ENCODE assay signal across 10 cellular contexts in the genomic region with DNA sequence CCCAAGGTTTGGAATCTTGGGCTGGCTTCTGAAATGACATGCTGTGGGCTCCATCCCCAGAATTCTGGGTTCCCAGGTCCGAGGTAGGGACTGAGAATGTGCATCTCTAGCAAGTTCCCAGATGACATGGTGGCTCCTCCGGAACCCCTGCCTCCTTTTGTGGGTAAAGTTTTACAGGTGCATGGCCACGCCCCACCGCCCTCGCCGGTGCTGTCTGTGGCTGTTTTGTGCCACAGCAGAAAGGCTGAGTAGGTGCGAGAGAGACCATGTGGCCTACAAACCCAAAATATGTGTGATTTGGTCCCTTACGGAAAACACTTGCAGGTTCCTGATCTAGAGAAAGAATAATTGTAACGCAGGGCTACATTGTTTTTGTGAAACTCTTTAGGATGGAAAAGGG. TPM values are rescaled to one million over a fixed set of nuclear protein-coding genes. Genes with fewer than 3 reads are reported as not detected.
DNase-seq lines count a peak whose midpoint lies in the region; ATAC-seq and TF ChIP-seq lines count a peak whose summit lies in the region.
"Had no signal": no experiment of that assay in that cellular context is flagged by ENCODE, and none has a peak within 500 bp of the region (broad histone marks: within the 10 kb centered on the region; RNA-seq: fewer than 3 reads in every experiment).

No MANE protein-coding gene starts in this region.

- no peak overlapping the region for H2BK15ac ChIP-seq in mesenchymal stem cell (ENCODE audit: low read depth, poor library complexity, severe bottlenecking)

- H3K4ac ChIP-seq in mesenchymal stem cell (ENCODE audit: low read depth in 1 of 2, low read length in 2 of 2): no peak overlapping the region

- no peak overlapping the region for H3K9ac ChIP-seq in mesenchymal stem cell (ENCODE audit: low read length)

- H2BK120ac ChIP-seq in mesenchymal stem cell (ENCODE audit: low read depth, low read length): no peak overlapping the region

- WGBS in mesenchymal stem cell: 97% methylated on average over 9 of the region's 9 CpGs

- POLR2A ChIA-PET in CD8-positive, alpha-beta T cell (lab: Charles Lee): interaction anchor here (1.4 to 3.6 kb wide), 2 partner anchors 30 to 42 kb away, joined by 6 to 15 read pairs; no protein-coding TSS in a partner anchor
- POLR2A ChIA-PET in activated CD4-positive, alpha-beta memory T cell treated with anti-CD3 and anti-CD28 coated beads for 36 hours (lab: Charles Lee): interaction anchor here (0.8 to 2.1 kb wide), 3 partner anchors 31 to 41 kb away, joined by 3 to 10 read pairs (median 3); no protein-coding TSS in a partner anchor

- intact Hi-C loops in CD8-positive, alpha-beta T cell (cut with DNase I, micrococcal nuclease): loop anchor here in 1 of 2 experiments (2.0 kb wide), 1 partner anchor 122 kb away; no protein-coding TSS in a partner anchor
- intact Hi-C loops in activated CD4-positive, alpha-beta memory T cell treated with anti-CD3 and anti-CD28 coated beads for 36 hours (cut with micrococcal nuclease): loop anchor here (1.0 to 2.0 kb wide), 3 partner anchors 31 to 60 kb away; no protein-coding TSS in a partner anchor
- intact Hi-C loops in ascending aorta (cut with DNase I): no loop called here

- peaks cover 3% of the 10 kb centered on the region for H3K9me3 Mint-ChIP-seq in CD8-positive, alpha-beta T cell
- H3K9me3 Mint-ChIP-seq in activated CD4-positive, alpha-beta memory T cell treated with anti-CD3 and anti-CD28 coated beads for 36 hours: no peaks in the 10 kb centered on the region

- H3K23ac ChIP-seq in mesenchymal stem cell (ENCODE audit: low read length in 2 of 2): peak overlapping the region in 1 of 2 experiments; percentile 43

- H3K4me3 ChIP-seq in CD8-positive, alpha-beta T cell (ENCODE audit: low read depth, low read length): peak overlapping the region; percentile 13
- H3K4me3 ChIP-seq in ascending aorta (no peak overlapping the region), mesenchymal stem cell (ENCODE audit: insufficient read depth in 1 of 2, low read depth in 1 of 2, low read length in 2 of 2) (no peak overlapping the region)
- H3K4me3 ChIP-seq: colonic mucosa had no signal

- peaks cover 4% of the 10 kb centered on the region for H3K79me1 ChIP-seq in mesenchymal stem cell (replicated peaks; ENCODE audit: low read length, poor library complexity, severe bottlenecking)

- H3K4me3 Mint-ChIP-seq in CD8-positive, alpha-beta T cell: peak overlapping the region; percentile 49
- peak overlapping the region; percentile 31 for H3K4me3 Mint-ChIP-seq in activated CD4-positive, alpha-beta memory T cell treated with anti-CD3 and anti-CD28 coated beads for 36 hours
- H3K4me3 Mint-ChIP-seq: CD14-positive monocyte had no signal

- peak; percentile 40 to 86 (median 70) for DNase-seq in CD8-positive, alpha-beta T cell
- peak; percentile 85 for DNase-seq in activated CD4-positive, alpha-beta memory T cell treated with anti-CD3 and anti-CD28 coated beads for 36 hours
- DNase-seq in ascending aorta (ENCODE audit: low spot score in 2 of 2) (no peak), mesenchymal stem cell (no peak), GM10266 (ENCODE audit: extremely low spot score) (no peak), GM03348 (ENCODE audit: low spot score) (no peak), SIG-M5 (lab: John Stamatoyannopoulos, UW) (no peak)
- peak; percentile 44 to 52 for DNase-seq in stimulated activated CD4-positive, alpha-beta T cell treated with anti-CD3 and anti-CD28 coated beads, Interleukin-4, amount 100 ng/mL, for 48 hours (ENCODE audit: low read depth in 2 of 2)
- DNase-seq: colonic mucosa had no signal

- CTCF ChIA-PET in CD8-positive, alpha-beta T cell (lab: Charles Lee): interaction anchor here (0.8 to 1.5 kb wide), 3 partner anchors 18 to 46 kb away, joined by 3 to 4 read pairs (median 3); no protein-coding TSS in a partner anchor
- CTCF ChIA-PET in activated CD4-positive, alpha-beta memory T cell treated with anti-CD3 and anti-CD28 coated beads for 36 hours (lab: Charles Lee): interaction anchor here (0.7 to 1.5 kb wide), 4 partner anchors 25 to 123 kb away, joined by 3 to 8 read pairs (median 3); a partner anchor contains a TSS

- peaks cover 9% of the 10 kb centered on the region for H3K9me3 ChIP-seq in CD8-positive, alpha-beta T cell (ENCODE audit: low read length)
- H3K9me3 ChIP-seq in ascending aorta: peaks cover 0 to 8% of the 10 kb centered on the region in 2 donors
- H3K9me3 ChIP-seq in mesenchymal stem cell (ENCODE audit: control insufficient read depth, low read length): no peaks in the 10 kb centered on the region
- H3K9me3 ChIP-seq: colonic mucosa had no signal

- H3K36me3 Mint-ChIP-seq in CD8-positive, alpha-beta T cell: peaks cover 19% of the 10 kb centered on the region
- peaks cover 6% of the 10 kb centered on the region for H3K36me3 Mint-ChIP-seq in activated CD4-positive, alpha-beta memory T cell treated with anti-CD3 and anti-CD28 coated beads for 36 hours

- no peaks in the 10 kb centered on the region for H3K36me3 ChIP-seq in CD8-positive, alpha-beta T cell (ENCODE audit: insufficient read depth, low read length)
- H3K36me3 ChIP-seq in ascending aorta (peaks cover 0 to 4% of the 10 kb centered on the region in 2 donors), mesenchymal stem cell (ENCODE audit: control insufficient read depth in 1 of 2, insufficient read depth in 2 of 2, low read depth in 1 of 2, low read length in 2 of 2) (peaks cover 4 to 17% of the 10 kb centered on the region in 2 experiments)
- H3K36me3 ChIP-seq: colonic mucosa had no signal

- H4K91ac ChIP-seq in mesenchymal stem cell (ENCODE audit: low read length): no peak overlapping the region

- H3K4me1 Mint-ChIP-seq in CD8-positive, alpha-beta T cell (ENCODE audit: low read depth): peaks cover 48% of the 10 kb centered on the region
- peaks cover 53% of the 10 kb centered on the region for H3K4me1 Mint-ChIP-seq in activated CD4-positive, alpha-beta memory T cell treated with anti-CD3 and anti-CD28 coated beads for 36 hours (ENCODE audit: low read depth)

- peak; percentile 30 for ATAC-seq in CD8-positive, alpha-beta T cell

- H4K8ac ChIP-seq in mesenchymal stem cell (ENCODE audit: low read length): no peak overlapping the region

- no peak overlapping the region for H3K14ac ChIP-seq in mesenchymal stem cell (ENCODE audit: low read length in 2 of 2)

- H2AK5ac ChIP-seq in mesenchymal stem cell (ENCODE audit: low read length, severe bottlenecking): no peak overlapping the region

- H3K27ac Mint-ChIP-seq in CD8-positive, alpha-beta T cell: peak overlapping the region; percentile 95
- peak overlapping the region; percentile 86 for H3K27ac Mint-ChIP-seq in activated CD4-positive, alpha-beta memory T cell treated with anti-CD3 and anti-CD28 coated beads for 36 hours

- peaks cover 67% of the 10 kb centered on the region for H3K4me1 ChIP-seq in CD8-positive, alpha-beta T cell (ENCODE audit: insufficient read depth, low read length)
- H3K4me1 ChIP-seq in ascending aorta: peaks cover 2 to 57% of the 10 kb centered on the region in 2 donors
- H3K4me1 ChIP-seq in mesenchymal stem cell (ENCODE audit: control insufficient read depth, insufficient read depth, low read depth, low read length): peaks cover 16% of the 10 kb centered on the region

- no peaks in the 10 kb centered on the region for H3K27me3 Mint-ChIP-seq in CD8-positive, alpha-beta T cell (ENCODE audit: low read depth)
- no peaks in the 10 kb centered on the region for H3K27me3 Mint-ChIP-seq in activated CD4-positive, alpha-beta memory T cell treated with anti-CD3 and anti-CD28 coated beads for 36 hours

- H3K18ac ChIP-seq in mesenchymal stem cell (ENCODE audit: low read depth in 1 of 2, low read length in 2 of 2): no peak overlapping the region

- H2BK12ac ChIP-seq in mesenchymal stem cell (ENCODE audit: low read length in 2 of 2): no peak overlapping the region

- no peaks in the 10 kb centered on the region for H3K27me3 ChIP-seq in CD8-positive, alpha-beta T cell (ENCODE audit: insufficient read depth, low read length)
- no peaks in the 10 kb centered on the region for H3K27me3 ChIP-seq in ascending aorta
- no peaks in the 10 kb centered on the region for H3K27me3 ChIP-seq in mesenchymal stem cell (ENCODE audit: control insufficient read depth in 1 of 2, insufficient read depth in 1 of 2, low read length in 2 of 2)
- H3K27me3 ChIP-seq: colonic mucosa had no signal

- H3K27ac ChIP-seq in CD8-positive, alpha-beta T cell (ENCODE audit: low read depth, low read length): peak overlapping the region; percentile 31
- H3K27ac ChIP-seq in ascending aorta (peak overlapping the region; percentile 83 to 89), mesenchymal stem cell (ENCODE audit: low read length, poor library complexity, severe bottlenecking) (no peak overlapping the region)
- H3K27ac ChIP-seq: colonic mucosa had no signal

- H2BK5ac ChIP-seq in mesenchymal stem cell (ENCODE audit: low read depth, low read length, poor library complexity, severe bottlenecking): no peak overlapping the region

- TF ChIP-seq CTCF in CD8-positive, alpha-beta T cell (IDR thresholded peaks at IDR 0.05): no peak
- TF ChIP-seq CTCF in ascending aorta (IDR thresholded peaks at IDR 0.05): no peak
- TF ChIP-seq CTCF in GM10266 (IDR thresholded peaks at IDR 0.05; ENCODE audit: control insufficient read depth, insufficient read depth, low read depth, missing control alignments): no peak

- no peak overlapping the region for H3K4me2 ChIP-seq in mesenchymal stem cell (ENCODE audit: low read length, poor library complexity, severe bottlenecking)

- no peak overlapping the region for H2AFZ ChIP-seq in mesenchymal stem cell (ENCODE audit: low read depth, low read length)

RNA-seq across cellular contexts. Expression of a gene that starts 30.9 kb away (rescaled TPM):
- 100 to 1,000 TPM; 361 to 383 TPM for total RNA-seq in CD8-positive, alpha-beta T cell
- 10 to 100 TPM; 28.3 to 28.9 TPM for total RNA-seq in activated CD4-positive, alpha-beta memory T cell treated with anti-CD3 and anti-CD28 coated beads for 36 hours
- total RNA-seq in ascending aorta: 139 TPM
- 43.3 TPM for polyA plus RNA-seq in mesenchymal stem cell (2013, experiment 1 of 2)
- 44.2 TPM for polyA plus RNA-seq in mesenchymal stem cell (2013, experiment 2 of 2)

Comparison
In these comparisons a context has a peak if more than half of its experiments do, and no peak if none do; other contexts are left out.
1. DNase-seq: peak in CD8-positive, alpha-beta T cell (7 of 7), activated CD4-positive, alpha-beta memory T cell treated with anti-CD3 and anti-CD28 coated beads for 36 hours (single experiment) and stimulated activated CD4-positive, alpha-beta T cell treated with anti-CD3 and anti-CD28 coated beads, Interleukin-4, amount 100 ng/mL, for 48 hours (2 of 2); none in ascending aorta (0 of 2), mesenchymal stem cell (single experiment), GM10266 (single experiment), GM03348 (single experiment) and SIG-M5 (single experiment).